ENCODE assay signal across 10 cellular contexts in the genomic region with DNA sequence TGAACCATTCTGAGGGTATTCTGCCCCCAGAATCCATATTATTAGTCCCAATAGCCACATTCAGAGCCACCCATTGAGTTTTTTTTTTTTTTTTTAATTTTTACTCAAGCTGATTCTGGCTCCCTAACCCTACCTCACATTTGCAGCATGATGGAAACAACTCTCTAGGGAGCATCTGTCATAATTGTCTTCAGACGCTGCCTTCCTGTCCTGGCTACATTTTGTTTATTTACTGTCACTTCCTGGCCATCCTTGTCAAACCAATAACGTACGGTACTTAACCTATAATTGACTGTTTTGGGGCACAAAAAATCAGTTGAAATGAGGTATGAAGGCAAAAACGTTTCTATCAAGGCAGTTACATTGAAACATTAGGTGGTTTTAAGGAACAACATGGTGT. TPM values are rescaled to one million over a fixed set of nuclear protein-coding genes. Genes with fewer than 3 reads are reported as not detected.
DNase-seq lines count a peak whose midpoint lies in the region; ATAC-seq, FAIRE-seq and TF ChIP-seq lines count a peak whose summit lies in the region.
"Had no signal": no experiment of that assay in that cellular context is flagged by ENCODE, and none has a peak within 500 bp of the region (broad histone marks: within the 10 kb centered on the region; RNA-seq: fewer than 3 reads in every experiment).

No MANE protein-coding gene starts in this region.

- H3K9ac ChIP-seq in colonic mucosa (ENCODE audit: low read depth in 2 of 2, low read length in 2 of 2) = no peak overlapping the region

- peak overlapping the region; percentile 94 to 99 (median 97) for H3K4me3 Mint-ChIP-seq in immature natural killer cell

- DNase-seq in A549 (ENCODE audit: low read depth in 1 of 2, low spot score in 1 of 2) (no peak), GM12891 (ENCODE audit: insufficient read length, low spot score) (no peak), Peyer's patch (peak in 1 of 3 donors; percentile 23), immature natural killer cell (peak; percentile 48 to 73 (median 59)), inferior parietal cortex (ENCODE audit: extremely low spot score) (no peak), colonic mucosa (no peak), erythroblast (lab: John Stamatoyannopoulos, UW) (no peak)
- no peak for DNase-seq in NK-92 treated with Interleukin-12 subunit alpha and Interleukin-12 subunit beta, amount 100 ng/mL, for 24 hours (lab: John Stamatoyannopoulos, UW)
- DNase-seq: GF-D8, SHP77 treated with DMSO at 0.1 percent for 48 hours had no signal

- H3K27me3 Mint-ChIP-seq in immature natural killer cell (ENCODE audit: low read depth in 3 of 3) = peaks cover 10 to 17% (median 10%) of the 10 kb centered on the region in 3 donors

- no peak for ATAC-seq in A549

- H3K27me3 ChIP-seq in Peyer's patch (no peaks in the 10 kb centered on the region), colonic mucosa (no peaks in the 10 kb centered on the region)

- POLR2A ChIA-PET in A549 (lab: Yijun Ruan, JAX) = interaction anchor here (2.5 to 2.6 kb wide), 2 partner anchors 29 to 91 kb away, joined by 7 to 9 read pairs; a partner anchor contains a TSS

- intact Hi-C loops in colonic mucosa (cut with DNase I) = no loop called here

- peak overlapping the region; percentile 74 for H3K4me2 ChIP-seq in A549

- peak overlapping the region in 1 of 2 experiments; percentile 83; a peak in 1 of 6 replicates for H3K27ac ChIP-seq in A549
- peak overlapping the region; percentile 75 to 80 (median 78) for H3K27ac ChIP-seq in Peyer's patch
- no peak overlapping the region for H3K27ac ChIP-seq in colonic mucosa

- H3K4me1 ChIP-seq in A549 (peaks cover 27% of the 10 kb centered on the region; the same call in 2 of the 3 replicates), Peyer's patch (peaks cover 0 to 19% (median 7%) of the 10 kb centered on the region in 4 donors), colonic mucosa (no peaks in the 10 kb centered on the region)

- H3K36me3 Mint-ChIP-seq in immature natural killer cell = peaks cover 9 to 25% (median 15%) of the 10 kb centered on the region in 3 donors

- no peaks in the 10 kb centered on the region for H3K9me3 Mint-ChIP-seq in immature natural killer cell

- no peak overlapping the region for H3K4me3 ChIP-seq in A549
- peak overlapping the region; percentile 16 to 49 (median 45) for H3K4me3 ChIP-seq in Peyer's patch
- H3K4me3 ChIP-seq in colonic mucosa = no peak overlapping the region

- CTCF ChIA-PET in A549 (lab: Yijun Ruan, JAX) = interaction anchor here (0.6 to 6.8 kb wide), 5 partner anchors 29 to 149 kb away, joined by 3 to 46 read pairs (median 8); a partner anchor contains a TSS

- TF ChIP-seq POLR2A in A549 (IDR thresholded peaks at IDR 0.05; ENCODE audit: low read length) (no peak), GM12891 (IDR thresholded peaks at IDR 0.05; ENCODE audit: low read depth, low read length) (no peak), Peyer's patch (IDR thresholded peaks at IDR 0.05) (no peak), erythroblast (IDR thresholded peaks at IDR 0.05; ENCODE audit: low read length) (no peak)

- WGBS in A549 (ENCODE audit: missing lambda C conversion rate) = 66% methylated on average over 4 of the region's 4 CpGs

- H3K27ac Mint-ChIP-seq in immature natural killer cell = peak overlapping the region; percentile 93 to 99 (median 96)

- H3K36me3 ChIP-seq in Peyer's patch (no peaks in the 10 kb centered on the region), colonic mucosa (no peaks in the 10 kb centered on the region)

- H3K9me3 ChIP-seq in A549 = no peaks in the 10 kb centered on the region
- no peaks in the 10 kb centered on the region for H3K9me3 ChIP-seq in Peyer's patch
- no peaks in the 10 kb centered on the region for H3K9me3 ChIP-seq in colonic mucosa

- no peak for TF ChIP-seq EP300 in A549 (IDR thresholded peaks at IDR 0.05)

- TF ChIP-seq RAD21 in A549 (conservative IDR thresholded peaks at IDR 0.05 in 1 of 2, IDR thresholded peaks at IDR 0.05 in 1 of 2) = no peak

- no peak for FAIRE-seq in A549 (lab: Jason Lieb, UNC)
- FAIRE-seq in GM12891 (lab: Jason Lieb, UNC) = peak; percentile 75

- TF ChIP-seq CTCF in A549 (IDR thresholded peaks at IDR 0.05) (no peak), Peyer's patch (IDR thresholded peaks at IDR 0.05) (no peak), colonic mucosa (IDR thresholded peaks at IDR 0.05) (no peak)

- peaks cover 91 to 100% of the 10 kb centered on the region in 2 donors for H3K4me1 Mint-ChIP-seq in immature natural killer cell

TF ChIP-seq in A549, 52 proteins besides CTCF, POLR2A, EP300 and RAD21:
- TF ChIP-seq CHD4 (IDR thresholded peaks at IDR 0.05; ENCODE audit: borderline replicate concordance) (no peak), KDM1A (IDR thresholded peaks at IDR 0.05; ENCODE audit: low read depth) (no peak)
- TF ChIP-seq, protein P1, sequence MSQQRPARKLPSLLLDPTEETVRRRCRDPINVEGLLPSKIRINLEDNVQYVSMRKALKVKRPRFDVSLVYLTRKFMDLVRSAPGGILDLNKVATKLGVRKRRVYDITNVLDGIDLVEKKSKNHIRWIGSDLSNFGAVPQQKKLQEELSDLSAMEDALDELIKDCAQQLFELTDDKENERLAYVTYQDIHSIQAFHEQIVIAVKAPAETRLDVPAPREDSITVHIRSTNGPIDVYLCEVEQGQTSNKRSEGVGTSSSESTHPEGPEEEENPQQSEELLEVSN (IDR thresholded peaks at IDR 0.05; ENCODE audit: borderline replicate concordance, low read depth) = no peak
- TF ChIP-seq, protein P2, sequence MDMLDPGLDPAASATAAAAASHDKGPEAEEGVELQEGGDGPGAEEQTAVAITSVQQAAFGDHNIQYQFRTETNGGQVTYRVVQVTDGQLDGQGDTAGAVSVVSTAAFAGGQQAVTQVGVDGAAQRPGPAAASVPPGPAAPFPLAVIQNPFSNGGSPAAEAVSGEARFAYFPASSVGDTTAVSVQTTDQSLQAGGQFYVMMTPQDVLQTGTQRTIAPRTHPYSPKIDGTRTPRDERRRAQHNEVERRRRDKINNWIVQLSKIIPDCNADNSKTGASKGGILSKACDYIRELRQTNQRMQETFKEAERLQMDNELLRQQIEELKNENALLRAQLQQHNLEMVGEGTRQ (IDR thresholded peaks at IDR 0.05) = no peak
TF ChIP-seq in A549: peak in this region for 0.

TF ChIP-seq in GM12891, 5 proteins besides CTCF, POLR2A, EP300 and RAD21:
- no peak for TF ChIP-seq TAF1 (IDR thresholded peaks at IDR 0.05; ENCODE audit: low read depth, low read length)
- TF ChIP-seq SPI1 (IDR thresholded peaks at IDR 0.05; ENCODE audit: low read depth, low read length) = no peak
- no peak for TF ChIP-seq POU2F2 (IDR thresholded peaks at IDR 0.05; ENCODE audit: low read depth, low read length)

RNA-seq across cellular contexts. Expression of a gene that starts 2.1 kb away (rescaled TPM):
- 42.2 and 45.8 TPM in 2 replicates for polyA plus RNA-seq in A549 (2011; rRNA removed)
- 13.4 and 20.0 TPM in 2 replicates for polyA plus RNA-seq in A549 (2012; cell fraction: cytosol; rRNA removed)
- 9.9 and 16.0 TPM in 2 replicates for polyA plus RNA-seq in A549 (2012; cell fraction: nucleus; rRNA removed)
- 42.6 to 45.0 TPM (median 44.5 TPM) in 3 replicates for polyA plus RNA-seq in A549 (2017; fragmentation: RNase III; extraction: RNeasy Plus Mini Kit Qiagen cat#74134 plus additional on column Dnase treatment)
- polyA minus RNA-seq in A549 (2011; rRNA and poly(A)+ RNA removed) = 37.9 and 42.2 TPM in 2 replicates
- polyA plus RNA-seq in GM12891 (2012; ENCODE audit: low read depth, missing spikeins) = 19.1 TPM
- total RNA-seq in Peyer's patch = 10 to 100 TPM in 2 of 4 donors, 1 to 10 TPM in 2; 1.4 to 47.0 (median 7.2) TPM
- 100 to 1,000 TPM; 132 to 229 (median 201) TPM for polyA plus RNA-seq in immature natural killer cell
- 10 to 100 TPM in 1 of 2 donors, 1 to 10 TPM in 1; 1.8 to 11.0 TPM for total RNA-seq in colonic mucosa

RNA-seq across cellular contexts. Expression of a gene that starts 28.8 kb away (rescaled TPM):
- 63.9 and 122 TPM in 2 replicates for polyA plus RNA-seq in A549 (2011; rRNA removed)
- 11.7 and 16.0 TPM in 2 replicates for polyA plus RNA-seq in A549 (2012; cell fraction: cytosol; rRNA removed)
- 7.1 and 8.6 TPM in 2 replicates for polyA plus RNA-seq in A549 (2012; cell fraction: nucleus; rRNA removed)
- 63.7 to 74.3 TPM (median 66.1 TPM) in 3 replicates for polyA plus RNA-seq in A549 (2017; fragmentation: RNase III; extraction: RNeasy Plus Mini Kit Qiagen cat#74134 plus additional on column Dnase treatment)
- polyA minus RNA-seq in A549 (2011; rRNA and poly(A)+ RNA removed) = 13.2 and 19.6 TPM in 2 replicates
- 52.1 TPM for polyA plus RNA-seq in GM12891 (2012; ENCODE audit: low read depth, missing spikeins)
- 10 to 100 TPM; 11.5 to 37.1 (median 24.7) TPM for total RNA-seq in Peyer's patch
- polyA plus RNA-seq in immature natural killer cell = 10 to 100 TPM; 22.1 to 67.2 (median 51.8) TPM
- total RNA-seq in colonic mucosa = 10 to 100 TPM; 32.8 to 33.2 TPM

Comparison
In these comparisons a context has a peak if more than half of its experiments do, and no peak if none do; other contexts are left out.
1. DNase-seq: peak in immature natural killer cell (3 of 3); none in A549 (0 of 2), GM12891 (single experiment), inferior parietal cortex (single experiment), NK-92 treated with Interleukin-12 subunit alpha and Interleukin-12 subunit beta, amount 100 ng/mL, for 24 hours (single experiment), colonic mucosa (single experiment) and erythroblast (0 of 2).
2. H3K4me3 ChIP-seq: peak in Peyer's patch (4 of 4); none in A549 (single experiment) and colonic mucosa (single experiment).